8 cellular contexts compared by ENCODE assay signal in genomic region chr1:86395771-86396502, GRCh38. TPM values are rescaled to one million over a fixed set of nuclear protein-coding genes. Genes with fewer than 3 reads are reported as not detected.
DNase-seq lines count a peak whose midpoint lies in the region; ATAC-seq, FAIRE-seq and TF ChIP-seq lines count a peak whose summit lies in the region.

ODF2L (minus strand) TSS chr1:86396323; CDS start chr1:86387027, 9,296 bp downstream.

- TF ChIP-seq EP300 in HepG2 (IDR thresholded peaks at IDR 0.05; ENCODE audit: low read depth in 2 of 2, low read length in 2 of 2) = no peak
- TF ChIP-seq EP300 in HepG2 (CRISPR knock-in tag; IDR thresholded peaks at IDR 0.05; ENCODE audit: borderline replicate concordance) = no peak

- CTCF ChIA-PET in HepG2 (lab: Yijun Ruan, JAX; ENCODE audit: low intra/inter-chr PET ratio, low total read pairs) = no interaction called here

- H3K9me3 Mint-ChIP-seq in dendritic cell treated with granulocyte-macrophage colony-stimulating factor and Interleukin-4, amounts not matched to agents 40 ng/mL and 50 ng/mL, for 4 days = no peaks in the 10 kb centered on the region

- H3K27me3 ChIP-seq in BLaER1 treated with 17β-estradiol and CSF1 and Interleukin-3, amounts not matched to agents 10 nM and 100 nM = no peaks in the 10 kb centered on the region
- peaks cover 0 to 7% of the 10 kb centered on the region in 2 experiments; a peak in 3 of 5 replicates for H3K27me3 ChIP-seq in HepG2 (ENCODE audit: control insufficient read depth in 1 of 2, insufficient read depth in 2 of 2, low read length in 2 of 2)

- 43% methylated on average over 51 of the region's 55 CpGs for WGBS in HepG2 (ENCODE audit: low lambda C conversion rate)

- no peaks in the 10 kb centered on the region for H4K20me1 ChIP-seq in BLaER1 treated with 17β-estradiol and CSF1 and Interleukin-3, amounts not matched to agents 10 nM and 100 nM
- H4K20me1 ChIP-seq in HepG2 (ENCODE audit: insufficient read depth, low read length) = no peaks in the 10 kb centered on the region

- ATAC-seq in GM19395 (IDR thresholded peaks at IDR 0.05; ENCODE audit: unreplicated experiment) = peak; percentile 100
- ATAC-seq in HG03565 (IDR thresholded peaks at IDR 0.05; ENCODE audit: unreplicated experiment) = peak; percentile 99
- peak; percentile 97 for ATAC-seq in HepG2

- H3K36me3 Mint-ChIP-seq in dendritic cell treated with granulocyte-macrophage colony-stimulating factor and Interleukin-4, amounts not matched to agents 40 ng/mL and 50 ng/mL, for 4 days (ENCODE audit: low read depth) = peaks cover 6% of the 10 kb centered on the region

- in situ Hi-C loops in HepG2 (cut with HindIII; ENCODE audit: extremely low pct_ligation_motif_present, low pct_unique_long_range_greater_than_20kb) = no loop called here

- peak within 1 kb of the TSS; percentile 72 to 93 (median 81) for H3K9ac ChIP-seq in BLaER1 treated with 17β-estradiol and CSF1 and Interleukin-3, amounts not matched to agents 10 nM and 100 nM
- H3K9ac ChIP-seq in HepG2 (ENCODE audit: insufficient read depth, low read depth, low read length) = no peak within 1 kb of the TSS

- H3K27ac ChIP-seq in BLaER1 treated with 17β-estradiol and CSF1 and Interleukin-3, amounts not matched to agents 10 nM and 100 nM = peak within 1 kb of the TSS; percentile 65 to 92 (median 73)
- no peak within 1 kb of the TSS for H3K27ac ChIP-seq in HepG2 (ENCODE audit: extremely low read length, insufficient read depth, low read length)

- intact Hi-C loops in dendritic cell treated with granulocyte-macrophage colony-stimulating factor and Interleukin-4, amounts not matched to agents 40 ng/mL and 50 ng/mL, for 4 days (cut with micrococcal nuclease) = loop anchor here (10.0 kb wide), 1 partner anchor 519 kb away; the partner anchor contains the start of genes HS2ST1 and SELENOF
- intact Hi-C loops in HepG2 (cut with micrococcal nuclease; ENCODE audit: unreplicated experiment) = no loop called here

- peak within 1 kb of the TSS; percentile 77 to 96 (median 90) for H3K4me2 ChIP-seq in BLaER1 treated with 17β-estradiol and CSF1 and Interleukin-3, amounts not matched to agents 10 nM and 100 nM
- H3K4me2 ChIP-seq in HepG2 (ENCODE audit: low read depth, low read length) = peak within 1 kb of the TSS; percentile 55

- H3K27me3 Mint-ChIP-seq in dendritic cell treated with granulocyte-macrophage colony-stimulating factor and Interleukin-4, amounts not matched to agents 40 ng/mL and 50 ng/mL, for 4 days = no peaks in the 10 kb centered on the region

- no peak for TF ChIP-seq RAD21 in HepG2 (CRISPR knock-in tag; IDR thresholded peaks at IDR 0.05)

- peaks cover 0 to 9% (median 5%) of the 10 kb centered on the region in 11 experiments; a peak in 13 of 22 replicates for H3K9me3 ChIP-seq in BLaER1 treated with 17β-estradiol and CSF1 and Interleukin-3, amounts not matched to agents 10 nM and 100 nM (replicated peaks in 1 of 11)
- H3K9me3 ChIP-seq in HepG2 (ENCODE audit: low read length) = no peaks in the 10 kb centered on the region

- DNase-seq in NCI-H774 (lab: John Stamatoyannopoulos, UW) = peak; percentile 78
- DNase-seq in activated CD4-positive, alpha-beta T cell treated with anti-CD3 and anti-CD28 coated beads, Interleukin-2, amount 50 U/mL, for 4 hours = peak; percentile 81
- no peak for DNase-seq in HepG2 (ENCODE audit: low spot score)
- peak; percentile 86 for DNase-seq in stimulated activated CD4-positive, alpha-beta T cell treated with anti-CD3 and anti-CD28 coated beads, Interleukin-4, amount 100 ng/mL, for 1 hour

- BruUV-seq in HepG2 (replicated peaks; lab: Mats Ljungman, UMichigan) = no TSS peak

- POLR2A ChIA-PET in HepG2 (lab: Yijun Ruan, JAX) = no interaction called here

- TF ChIP-seq POLR2A in HepG2 (IDR thresholded peaks at IDR 0.05; ENCODE audit: insufficient read depth in 1 of 2, low read depth in 2 of 2, low read length in 2 of 2) = no peak

- no peaks in the 10 kb centered on the region for H3K79me2 ChIP-seq in HepG2 (ENCODE audit: insufficient read depth, low read length)

- peak within 1 kb of the TSS; percentile 86 for H3K4me3 Mint-ChIP-seq in dendritic cell treated with granulocyte-macrophage colony-stimulating factor and Interleukin-4, amounts not matched to agents 40 ng/mL and 50 ng/mL, for 4 days

- H3K4me1 Mint-ChIP-seq in dendritic cell treated with granulocyte-macrophage colony-stimulating factor and Interleukin-4, amounts not matched to agents 40 ng/mL and 50 ng/mL, for 4 days (ENCODE audit: low read depth) = peaks cover 15% of the 10 kb centered on the region

- H3K36me3 ChIP-seq in BLaER1 treated with 17β-estradiol and CSF1 and Interleukin-3, amounts not matched to agents 10 nM and 100 nM = peaks cover 0 to 7% (median 0%) of the 10 kb centered on the region in 11 experiments; a peak in 2 of 22 replicates
- no peaks in the 10 kb centered on the region for H3K36me3 ChIP-seq in HepG2 (replicated peaks in 1 of 2; ENCODE audit: control insufficient read depth in 1 of 2, insufficient read depth in 2 of 2, low read length in 2 of 2)

- no peak for FAIRE-seq in HepG2 (lab: Jason Lieb, UNC)

- peaks cover 16 to 32% (median 20%) of the 10 kb centered on the region in 10 experiments for H3K4me1 ChIP-seq in BLaER1 treated with 17β-estradiol and CSF1 and Interleukin-3, amounts not matched to agents 10 nM and 100 nM
- no peaks in the 10 kb centered on the region for H3K4me1 ChIP-seq in HepG2 (ENCODE audit: insufficient read depth, low read length)

- peak within 1 kb of the TSS; percentile 86 for H3K27ac Mint-ChIP-seq in dendritic cell treated with granulocyte-macrophage colony-stimulating factor and Interleukin-4, amounts not matched to agents 40 ng/mL and 50 ng/mL, for 4 days

- no peak within 1 kb of the TSS for H2AFZ ChIP-seq in HepG2 (ENCODE audit: low read length)

- peak within 1 kb of the TSS; percentile 73 to 89 (median 81) for H3K4me3 ChIP-seq in BLaER1 treated with 17β-estradiol and CSF1 and Interleukin-3, amounts not matched to agents 10 nM and 100 nM
- peak within 1 kb of the TSS; percentile 17 to 48 (median 37); a peak in 4 of 6 replicates for H3K4me3 ChIP-seq in HepG2 (replicated peaks in 1 of 3; ENCODE audit: insufficient read depth in 1 of 3, low read depth in 2 of 3, low read length in 3 of 3)

- no peak for TF ChIP-seq CTCF in HepG2 (CRISPR knock-in tag; IDR thresholded peaks at IDR 0.05)

TF ChIP-seq in HepG2, 621 proteins besides CTCF, POLR2A, EP300 and RAD21 (continues in another document):
- TF ChIP-seq ZKSCAN1 (IDR thresholded peaks at IDR 0.05; ENCODE audit: low read length) = no peak
- TF ChIP-seq NFYC (CRISPR knock-in tag; IDR thresholded peaks at IDR 0.05) = peak; percentile 38; the same call in 1 of the 2 replicates
- no peak for TF ChIP-seq ARID2 (CRISPR knock-in tag; IDR thresholded peaks at IDR 0.05; ENCODE audit: borderline replicate concordance)

RNA-seq across cellular contexts. Expression of gene ODF2L, which starts in this region (rescaled TPM):
- 0.07 and 0.27 TPM in 2 replicates for total RNA-seq in HepG2 (2016; rRNA removed; fragmentation: Illumina TruSeq; extraction: Trizol)
- not detected in 2 replicates for total RNA-seq in HepG2 (2016; cell fraction: cytosol; rRNA removed; fragmentation: Illumina TruSeq; extraction: Trizol; ENCODE audit: low read depth)
- total RNA-seq in HepG2 (2016; cell fraction: insoluble cytoplasmic fraction; rRNA removed; fragmentation: Illumina TruSeq; extraction: Trizol) = 0.15 and 0.22 TPM in 2 replicates
- not detected in 2 replicates for total RNA-seq in HepG2 (2016; cell fraction: membrane; rRNA removed; fragmentation: Illumina TruSeq; extraction: Trizol)
- total RNA-seq in HepG2 (2016; cell fraction: nucleus; rRNA removed; fragmentation: Illumina TruSeq; extraction: Trizol) = 0.97 and 1.2 TPM in 2 replicates
- not detected in 2 replicates for polyA plus RNA-seq in HepG2 (2011; rRNA removed)
- polyA plus RNA-seq in HepG2 (2011; cell fraction: cytosol; rRNA removed) = not detected in 2 replicates
- polyA plus RNA-seq in HepG2 (2011; cell fraction: nucleus; rRNA removed) = not detected in 2 replicates
- polyA plus RNA-seq in HepG2 (2012) = not detected in 2 replicates
- polyA plus RNA-seq in HepG2 (2016; cell fraction: cytosol; fragmentation: Illumina TruSeq; extraction: Trizol; ENCODE audit: low read depth) = not detected in 2 replicates
- polyA plus RNA-seq in HepG2 (2016; cell fraction: insoluble cytoplasmic fraction; fragmentation: Illumina TruSeq; extraction: Trizol; ENCODE audit: low read depth) = 0.71 TPM in 1 of 2 replicates, not detected in the other
- not detected in 2 replicates for polyA plus RNA-seq in HepG2 (2016; cell fraction: membrane; fragmentation: Illumina TruSeq; extraction: Trizol; ENCODE audit: low read depth)
- polyA plus RNA-seq in HepG2 (2016; cell fraction: nucleus; fragmentation: Illumina TruSeq; extraction: Trizol; ENCODE audit: insufficient read depth, low read depth) = 1.1 TPM in 1 of 2 replicates, not detected in the other
- polyA minus RNA-seq in HepG2 (2011; rRNA and poly(A)+ RNA removed; ENCODE audit: low replicate concordance) = 0.02 and 5.6 TPM in 2 replicates
- polyA minus RNA-seq in HepG2 (2011; cell fraction: cytosol; rRNA and poly(A)+ RNA removed) = not detected in 2 replicates
- polyA minus RNA-seq in HepG2 (2011; cell fraction: nucleus; rRNA and poly(A)+ RNA removed) = not detected in 2 replicates
